In genomic region chr12:128811806-128812205, GRCh38 we compare ENCODE assay signal across 1 cellular context.
TF ChIP-seq lines count a peak whose summit lies in the region.

No MANE protein-coding gene starts in this region.

TF ChIP-seq in GM12878, 131 proteins besides CTCF, POLR2A, EP300 and RAD21 (continues in another document):
- TF ChIP-seq SMC3 (IDR thresholded peaks at IDR 0.05; ENCODE audit: borderline replicate concordance, low read length) (no peak), RFX5 (IDR thresholded peaks at IDR 0.05; ENCODE audit: low read depth, low read length) (no peak), ZNF274 (IDR thresholded peaks at IDR 0.05; ENCODE audit: insufficient read depth, insufficient read length) (no peak), ZNF384 (IDR thresholded peaks at IDR 0.05; ENCODE audit: borderline replicate concordance, low read depth, low read length) (no peak), ZNF24 (IDR thresholded peaks at IDR 0.05) (no peak), MYC (IDR thresholded peaks at IDR 0.05; ENCODE audit: insufficient read depth, insufficient read length, insufficient replicate concordance, low read length, severe bottlenecking) (no peak), KDM1A (IDR thresholded peaks at IDR 0.05; ENCODE audit: borderline replicate concordance) (no peak), CHD1 (IDR thresholded peaks at IDR 0.05; ENCODE audit: low read depth, low read length) (no peak), BMI1 (IDR thresholded peaks at IDR 0.05; ENCODE audit: borderline replicate concordance) (no peak), ZBTB40 (IDR thresholded peaks at IDR 0.05; ENCODE audit: borderline replicate concordance) (no peak), PKNOX1 (IDR thresholded peaks at IDR 0.05) (no peak), BHLHE40 (IDR thresholded peaks at IDR 0.05; ENCODE audit: borderline replicate concordance in 1 of 2, low read depth in 2 of 2, low read length in 1 of 2) (peak; percentile 18 to 44; a peak in 2 of 4 replicates), ATF7 (IDR thresholded peaks at IDR 0.05; ENCODE audit: low read depth) (peak; percentile 81), ZNF687 (IDR thresholded peaks at IDR 0.05) (peak; percentile 95), IKZF2 (IDR thresholded peaks at IDR 0.05) (peak; percentile 9 to 32; a peak in 2 of 4 replicates), ZNF217 (IDR thresholded peaks at IDR 0.05) (no peak), EZH2 (IDR thresholded peaks at IDR 0.05; ENCODE audit: borderline replicate concordance, control insufficient read depth, low read depth, low read length) (no peak), GATAD2B (conservative IDR thresholded peaks at IDR 0.05; ENCODE audit: low read depth) (peak; percentile 58; the same call in 1 of the 2 replicates), TARDBP (IDR thresholded peaks at IDR 0.05; ENCODE audit: borderline replicate concordance) (no peak), KLF5 (IDR thresholded peaks at IDR 0.05; ENCODE audit: partially characterized antibody) (no peak), ZNF622 (IDR thresholded peaks at IDR 0.05) (no peak), KAT2A (conservative IDR thresholded peaks at IDR 0.05; ENCODE audit: control insufficient read depth, low read depth, low read length) (no peak), ZSCAN29 (IDR thresholded peaks at IDR 0.05) (no peak), POLR2AphosphoS5 (IDR thresholded peaks at IDR 0.05; ENCODE audit: low read length) (peak; percentile 76; the same call in 1 of the 2 replicates), MEF2B (IDR thresholded peaks at IDR 0.05; ENCODE audit: partially characterized antibody, poor library complexity, severe bottlenecking) (peak; percentile 89), SMARCA5 (IDR thresholded peaks at IDR 0.05) (peak; percentile 22; the same call in 1 of the 2 replicates), SP1 (IDR thresholded peaks at IDR 0.05; ENCODE audit: low read depth, low read length) (no peak), NR2F1 (conservative IDR thresholded peaks at IDR 0.05) (no peak), ETV6 (conservative IDR thresholded peaks at IDR 0.05 in 1 of 2, IDR thresholded peaks at IDR 0.05 in 1 of 2; ENCODE audit: borderline replicate concordance in 1 of 2, low read depth in 1 of 2) (no peak), RBBP5 (conservative IDR thresholded peaks at IDR 0.05) (no peak), CREM (IDR thresholded peaks at IDR 0.05; ENCODE audit: low read depth) (no peak; the same call in 1 of the 2 replicates), TAF1 (IDR thresholded peaks at IDR 0.05; ENCODE audit: borderline replicate concordance, low read depth, low read length) (no peak), NRF1 (conservative IDR thresholded peaks at IDR 0.05; ENCODE audit: low read depth, low read length) (no peak), POLR2AphosphoS2 (IDR thresholded peaks at IDR 0.05; ENCODE audit: low read depth, low read length) (no peak), MXI1 (IDR thresholded peaks at IDR 0.05; ENCODE audit: low read depth, low read length) (peak; percentile 48; the same call in 1 of the 2 replicates), IRF4 (IDR thresholded peaks at IDR 0.05; ENCODE audit: low read depth, low read length) (no peak), CREB1 (IDR thresholded peaks at IDR 0.05; ENCODE audit: low read depth) (no peak), NR2C1 (IDR thresholded peaks at IDR 0.05) (no peak), CEBPB (IDR thresholded peaks at IDR 0.05; ENCODE audit: borderline replicate concordance in 1 of 2, low read depth in 2 of 2, low read length in 2 of 2) (no peak), JUND (IDR thresholded peaks at IDR 0.05; ENCODE audit: low read depth, low read length) (no peak), BRCA1 (IDR thresholded peaks at IDR 0.05; ENCODE audit: low read depth, low read length) (no peak), POU2F2 (IDR thresholded peaks at IDR 0.05; ENCODE audit: borderline replicate concordance, low read depth, low read length) (peak; percentile 63; the same call in 2 of the 3 replicates), IRF3 (IDR thresholded peaks at IDR 0.05) (no peak), CBFB (IDR thresholded peaks at IDR 0.05; ENCODE audit: low read depth) (no peak), LARP7 (IDR thresholded peaks at IDR 0.05) (no peak), NBN (IDR thresholded peaks at IDR 0.05) (no peak), WRNIP1 (IDR thresholded peaks at IDR 0.05; ENCODE audit: borderline replicate concordance, low read depth, low read length) (0 out of 2 replicates have a peak, but pooled peaks have one; percentile 23), RUNX3 (IDR thresholded peaks at IDR 0.05; ENCODE audit: low read length) (peak; percentile 47; the same call in 1 of the 2 replicates), MYB (IDR thresholded peaks at IDR 0.05; ENCODE audit: borderline replicate concordance, low read depth, low read length) (no peak), BCL3 (IDR thresholded peaks at IDR 0.05; ENCODE audit: borderline replicate concordance, insufficient read depth, low read depth, low read length, poor library complexity, severe bottlenecking) (peak; percentile 57), RAD51 (IDR thresholded peaks at IDR 0.05) (no peak), HDGF (IDR thresholded peaks at IDR 0.05) (no peak)
- TF ChIP-seq, protein P1, sequence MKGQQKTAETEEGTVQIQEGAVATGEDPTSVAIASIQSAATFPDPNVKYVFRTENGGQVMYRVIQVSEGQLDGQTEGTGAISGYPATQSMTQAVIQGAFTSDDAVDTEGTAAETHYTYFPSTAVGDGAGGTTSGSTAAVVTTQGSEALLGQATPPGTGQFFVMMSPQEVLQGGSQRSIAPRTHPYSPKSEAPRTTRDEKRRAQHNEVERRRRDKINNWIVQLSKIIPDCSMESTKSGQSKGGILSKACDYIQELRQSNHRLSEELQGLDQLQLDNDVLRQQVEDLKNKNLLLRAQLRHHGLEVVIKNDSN (IDR thresholded peaks at IDR 0.05; ENCODE audit: borderline replicate concordance, extremely low read length, insufficient read depth, low read depth, low read length) = no peak
- TF ChIP-seq, protein P2, sequence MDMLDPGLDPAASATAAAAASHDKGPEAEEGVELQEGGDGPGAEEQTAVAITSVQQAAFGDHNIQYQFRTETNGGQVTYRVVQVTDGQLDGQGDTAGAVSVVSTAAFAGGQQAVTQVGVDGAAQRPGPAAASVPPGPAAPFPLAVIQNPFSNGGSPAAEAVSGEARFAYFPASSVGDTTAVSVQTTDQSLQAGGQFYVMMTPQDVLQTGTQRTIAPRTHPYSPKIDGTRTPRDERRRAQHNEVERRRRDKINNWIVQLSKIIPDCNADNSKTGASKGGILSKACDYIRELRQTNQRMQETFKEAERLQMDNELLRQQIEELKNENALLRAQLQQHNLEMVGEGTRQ (IDR thresholded peaks at IDR 0.05; ENCODE audit: borderline replicate concordance, low read depth, low read length) = no peak
- TF ChIP-seq, protein P3, sequence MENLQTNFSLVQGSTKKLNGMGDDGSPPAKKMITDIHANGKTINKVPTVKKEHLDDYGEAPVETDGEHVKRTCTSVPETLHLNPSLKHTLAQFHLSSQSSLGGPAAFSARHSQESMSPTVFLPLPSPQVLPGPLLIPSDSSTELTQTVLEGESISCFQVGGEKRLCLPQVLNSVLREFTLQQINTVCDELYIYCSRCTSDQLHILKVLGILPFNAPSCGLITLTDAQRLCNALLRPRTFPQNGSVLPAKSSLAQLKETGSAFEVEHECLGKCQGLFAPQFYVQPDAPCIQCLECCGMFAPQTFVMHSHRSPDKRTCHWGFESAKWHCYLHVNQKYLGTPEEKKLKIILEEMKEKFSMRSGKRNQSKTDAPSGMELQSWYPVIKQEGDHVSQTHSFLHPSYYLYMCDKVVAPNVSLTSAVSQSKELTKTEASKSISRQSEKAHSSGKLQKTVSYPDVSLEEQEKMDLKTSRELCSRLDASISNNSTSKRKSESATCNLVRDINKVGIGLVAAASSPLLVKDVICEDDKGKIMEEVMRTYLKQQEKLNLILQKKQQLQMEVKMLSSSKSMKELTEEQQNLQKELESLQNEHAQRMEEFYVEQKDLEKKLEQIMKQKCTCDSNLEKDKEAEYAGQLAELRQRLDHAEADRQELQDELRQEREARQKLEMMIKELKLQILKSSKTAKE (IDR thresholded peaks at IDR 0.05; ENCODE audit: low read depth, poor library complexity, severe bottlenecking) = peak; percentile 19
